ENCODE assay signal across 27 cellular contexts in the genomic region with DNA sequence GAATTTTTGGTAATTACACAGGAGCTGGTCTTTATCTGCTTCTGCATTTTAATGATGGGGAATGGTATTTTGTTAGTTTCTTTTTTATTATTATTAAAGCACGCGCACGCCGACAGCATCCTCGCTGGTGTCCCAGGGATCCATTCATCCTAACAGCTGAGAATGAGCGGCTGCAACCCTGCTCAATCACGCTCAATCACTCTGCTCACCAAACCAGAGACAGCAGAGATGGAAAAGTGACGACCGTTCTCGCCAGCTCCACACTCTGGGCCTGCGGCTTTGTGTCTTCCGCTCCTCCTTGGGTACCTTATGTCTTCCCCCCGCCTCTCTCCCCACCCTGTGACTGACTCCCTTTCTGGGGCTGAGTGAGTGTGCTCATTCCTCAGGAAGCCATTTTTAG.
"Had no signal": no experiment of that assay in that cellular context is flagged by ENCODE, and none has a peak within 500 bp of the region (broad histone marks: within the 10 kb centered on the region; RNA-seq: fewer than 3 reads in every experiment).

No MANE protein-coding gene starts in this region.

- H3K4me3 ChIP-seq: colonic mucosa, esophagus squamous epithelium, mucosa of descending colon, prostate gland, right atrium auricular region, smooth muscle cell, stomach, thoracic aorta, tibial nerve, vagina had no signal

- FAIRE-seq: endothelial cell of umbilical vein had no signal

- H3K4me2 ChIP-seq: smooth muscle cell had no signal

- H3K27me3 ChIP-seq: colonic mucosa, right atrium auricular region, vagina had no signal

- H3K9me3 ChIP-seq: colonic mucosa, mucosa of descending colon, prostate gland, right atrium auricular region, thoracic aorta, vagina had no signal

- H3K36me3 ChIP-seq: colonic mucosa, esophagus squamous epithelium, prostate gland, right atrium auricular region, stomach, thoracic aorta, tibial nerve, vagina had no signal

- H3K9ac ChIP-seq: parathyroid adenoma had no signal

- ATAC-seq: left lobe of liver; mucosa of descending colon; naive thymus-derived CD8-positive, alpha-beta T cell; sciatic nerve; stimulated activated effector memory CD8-positive, alpha-beta T cell treated with anti-CD3 and anti-CD28 coated beads, Interleukin-12 subunit alpha, Interleukin-12 subunit beta, amount 100 ng/mL, for 72 hours had no signal

- H3K27ac ChIP-seq: colonic mucosa, esophagus squamous epithelium, parathyroid adenoma, prostate gland, right atrium auricular region, stomach, thoracic aorta, tibial nerve, vagina had no signal

- DNase-seq: central memory CD4-positive, alpha-beta T cell; colonic mucosa; effector memory CD4-positive, alpha-beta T cell; erythroblast; esophagus squamous epithelium; foreskin melanocyte; immature natural killer cell; islet precursor cell; kidney glomerular epithelial cell; mesenchymal stem cell; mucosa of descending colon; naive thymus-derived CD8-positive, alpha-beta T cell; stimulated activated CD4-positive, alpha-beta T cell treated with anti-CD3 and anti-CD28 coated beads, Interleukin-2, amount 100 ng/mL, for 24 hours; stimulated activated CD4-positive, alpha-beta T cell treated with anti-CD3 and anti-CD28 coated beads, Interleukin-4, amount 100 ng/mL, for 24 hours; stimulated activated naive CD4-positive, alpha-beta T cell treated with Interleukin-2 at 50 U/mL for 16 hours; stomach had no signal

- H2AFZ ChIP-seq: parathyroid adenoma had no signal

- H3K4me1 ChIP-seq: colonic mucosa, esophagus squamous epithelium, parathyroid adenoma, prostate gland, tibial nerve, vagina had no signal
